Comparison of ENCODE assay signal across 21 cellular contexts in the genomic region with DNA sequence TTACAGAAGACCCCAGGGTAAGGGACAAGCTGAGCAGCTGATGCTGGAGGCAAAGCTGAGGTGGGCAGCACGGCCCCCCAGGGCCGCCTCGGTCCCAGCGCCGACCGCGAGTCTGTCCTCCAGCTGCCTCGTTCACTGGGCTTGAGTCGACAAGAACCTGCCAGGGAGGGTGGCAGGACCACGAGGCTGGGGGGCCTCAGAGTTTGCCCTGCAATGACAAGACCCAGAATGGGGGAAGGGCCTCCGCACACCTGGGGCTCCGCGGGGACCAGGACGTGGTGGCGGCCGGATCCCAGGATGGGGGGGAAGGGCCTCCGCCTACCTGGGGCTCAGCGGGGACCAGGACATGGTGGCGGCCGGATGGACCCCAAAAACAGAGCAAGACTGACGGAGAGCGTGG.
"Had no signal": no experiment of that assay in that cellular context is flagged by ENCODE, and none has a peak within 500 bp of the region (broad histone marks: within the 10 kb centered on the region; RNA-seq: fewer than 3 reads in every experiment).

No MANE protein-coding gene starts in this region.

- H3K27me3 ChIP-seq: esophagus muscularis mucosa, gastroesophageal sphincter, heart right ventricle, right lobe of liver, vagina had no signal

- H3K4me1 Mint-ChIP-seq: natural killer cell had no signal

- ATAC-seq: foreskin keratinocyte; gastroesophageal sphincter; left lobe of liver; natural killer cell; right lobe of liver; stimulated activated naive CD8-positive, alpha-beta T cell treated with anti-CD3 and anti-CD28 coated beads, Interleukin-15, amount 100 ng/mL, for 72 hours had no signal

- H3K9me3 ChIP-seq: esophagus muscularis mucosa, gastroesophageal sphincter, heart right ventricle, prostate gland, right lobe of liver, suprapubic skin, vagina had no signal

- H3K27ac ChIP-seq: coronary artery, foreskin keratinocyte, prostate gland, right lobe of liver, suprapubic skin had no signal

- H3K27ac Mint-ChIP-seq: natural killer cell; stimulated activated naive CD8-positive, alpha-beta T cell treated with anti-CD3 and anti-CD28 coated beads, Interleukin-15, amount 100 ng/mL, for 72 hours had no signal

- H3K4me3 Mint-ChIP-seq: natural killer cell; neural crest cell; stimulated activated naive CD8-positive, alpha-beta T cell treated with anti-CD3 and anti-CD28 coated beads, Interleukin-15, amount 100 ng/mL, for 72 hours had no signal

- H3K4me1 ChIP-seq: foreskin keratinocyte, prostate gland, right lobe of liver had no signal

- H3K36me3 Mint-ChIP-seq: natural killer cell had no signal

- H3K9me3 Mint-ChIP-seq: natural killer cell; neural crest cell; stimulated activated naive CD8-positive, alpha-beta T cell treated with anti-CD3 and anti-CD28 coated beads, Interleukin-15, amount 100 ng/mL, for 72 hours had no signal

- H3K4me3 ChIP-seq: coronary artery, esophagus muscularis mucosa, gastroesophageal sphincter, heart right ventricle, prostate gland, right lobe of liver, suprapubic skin, vagina had no signal

- DNase-seq: effector memory CD4-positive, alpha-beta T cell; foreskin keratinocyte; hippocampal formation; mammary epithelial cell; natural killer cell; right lobe of liver; small intestine; stimulated activated CD4-positive, alpha-beta T cell treated with anti-CD3 and anti-CD28 coated beads, Interleukin-15, amount 100 ng/mL, for 24 hours; stimulated activated CD4-positive, alpha-beta T cell treated with anti-CD3 and anti-CD28 coated beads, Interleukin-2, amount 100 ng/mL, for 48 hours; stimulated activated naive CD4-positive, alpha-beta T cell; stimulated activated naive CD8-positive, alpha-beta T cell treated with anti-CD3 and anti-CD28 coated beads, Interleukin-15, amount 100 ng/mL, for 72 hours; trophoblast cell had no signal

- H3K36me3 ChIP-seq: esophagus muscularis mucosa, gastroesophageal sphincter, heart right ventricle, prostate gland, right lobe of liver, suprapubic skin, vagina had no signal
